19 cellular contexts compared by ENCODE assay signal in the genomic region with DNA sequence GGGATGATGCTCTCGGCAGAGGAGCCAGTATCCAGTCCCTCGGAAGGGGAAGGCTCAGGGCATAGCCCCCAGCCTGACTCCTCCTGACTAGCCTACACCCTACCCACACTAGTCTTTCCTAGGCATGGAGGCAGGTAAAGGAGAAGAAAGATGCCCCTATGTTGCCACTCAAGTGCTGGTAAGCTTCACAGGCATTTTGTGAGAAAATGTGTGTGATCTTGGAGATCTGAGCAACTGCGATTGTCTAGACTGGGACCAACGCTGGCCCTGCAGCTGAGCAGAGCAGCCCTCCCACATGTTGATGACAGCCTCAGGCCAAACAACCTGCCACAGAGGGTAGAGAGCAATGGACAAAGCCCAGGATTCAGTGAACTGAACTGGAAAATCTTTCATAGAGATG. TPM values are rescaled to one million over a fixed set of nuclear protein-coding genes. Genes with fewer than 3 reads are reported as not detected.
DNase-seq lines count a peak whose midpoint lies in the region; ATAC-seq and TF ChIP-seq lines count a peak whose summit lies in the region.
"Had no signal": no experiment of that assay in that cellular context is flagged by ENCODE, and none has a peak within 500 bp of the region (broad histone marks: within the 10 kb centered on the region; RNA-seq: fewer than 3 reads in every experiment).

No MANE protein-coding gene starts in this region.

- POLR2A ChIA-PET in PC-3 (lab: Charles Lee; ENCODE audit: unreplicated experiment): interaction anchor here (0.6 kb wide), 1 partner anchor 179 kb away, joined by 4 read pairs; no protein-coding TSS in a partner anchor

- no peaks in the 10 kb centered on the region for H3K79me2 ChIP-seq in PC-3 (ENCODE audit: low read length)
- no peaks in the 10 kb centered on the region for H3K79me2 ChIP-seq in trophoblast cell (ENCODE audit: control insufficient read depth, insufficient read depth, low read length, poor library complexity)

- peaks cover 9% of the 10 kb centered on the region for H3K27me3 Mint-ChIP-seq in endodermal cell (ENCODE audit: insufficient read depth)

- no peak overlapping the region for H3K14ac ChIP-seq in trophoblast cell (ENCODE audit: low read length)

- no peak overlapping the region for H2BK120ac ChIP-seq in trophoblast cell (ENCODE audit: insufficient read depth, low read length, poor library complexity)

- no peak overlapping the region for H3K23ac ChIP-seq in trophoblast cell (ENCODE audit: low read length)

- peak overlapping the region; percentile 64 for H3K27ac ChIP-seq in 22Rv1
- peak overlapping the region; percentile 1; the same call in 1 of the 2 replicates for H3K27ac ChIP-seq in PC-3 (ENCODE audit: low read length)
- H3K27ac ChIP-seq in endodermal cell (ENCODE audit: low read depth, low read length): no peak overlapping the region
- H3K27ac ChIP-seq in trophoblast cell (ENCODE audit: low read depth, low read length): no peak overlapping the region
- H3K27ac ChIP-seq: BLaER1 had no signal

- no peak overlapping the region for H2BK5ac ChIP-seq in trophoblast cell (ENCODE audit: low read depth, low read length, poor library complexity)

- H3K27me3 ChIP-seq in PC-3 (ENCODE audit: low read length) (no peaks in the 10 kb centered on the region), endodermal cell (ENCODE audit: control insufficient read depth, insufficient read depth, low read length, poor library complexity, severe bottlenecking) (no peaks in the 10 kb centered on the region), trophoblast cell (ENCODE audit: insufficient read depth, low read length) (no peaks in the 10 kb centered on the region)
- H3K27me3 ChIP-seq: BLaER1, Peyer's patch had no signal

- peaks cover 19% of the 10 kb centered on the region for H3K4me1 Mint-ChIP-seq in endodermal cell

- H3K27ac Mint-ChIP-seq in endodermal cell: no peak overlapping the region
- H3K27ac Mint-ChIP-seq: CD4-positive, alpha-beta T cell had no signal

- peak overlapping the region; percentile 48 for H4K91ac ChIP-seq in trophoblast cell (ENCODE audit: low read depth, low read length)

- H3K9me2 ChIP-seq in PC-3 (replicated peaks; ENCODE audit: low read length): no peaks in the 10 kb centered on the region
- H3K9me2 ChIP-seq: SK-N-SH had no signal

- H3K4me2 ChIP-seq in PC-3 (ENCODE audit: low read length): peak overlapping the region; percentile 15
- no peak overlapping the region for H3K4me2 ChIP-seq in trophoblast cell (ENCODE audit: low read length)
- H3K4me2 ChIP-seq: SK-N-SH had no signal

- no peak overlapping the region for H3K4me3 ChIP-seq in PC-3 (ENCODE audit: low read length)
- H3K4me3 ChIP-seq in endodermal cell (ENCODE audit: low read length): no peak overlapping the region
- H3K4me3 ChIP-seq in trophoblast cell (ENCODE audit: low read depth, low read length): no peak overlapping the region
- H3K4me3 ChIP-seq: BLaER1, Peyer's patch had no signal

- no peaks in the 10 kb centered on the region for H3K9me3 Mint-ChIP-seq in endodermal cell
- H3K9me3 Mint-ChIP-seq: CD4-positive, alpha-beta T cell had no signal

- H3K18ac ChIP-seq in trophoblast cell (ENCODE audit: low read length): no peak overlapping the region

- H3K9me3 ChIP-seq in PC-3 (ENCODE audit: low read length): no peaks in the 10 kb centered on the region
- H3K9me3 ChIP-seq in endodermal cell (ENCODE audit: control insufficient read depth, low read length): no peaks in the 10 kb centered on the region
- no peaks in the 10 kb centered on the region for H3K9me3 ChIP-seq in trophoblast cell (ENCODE audit: insufficient read depth, low read depth, low read length)
- H3K9me3 ChIP-seq: BLaER1, Peyer's patch, SK-N-SH had no signal

- peaks cover 12% of the 10 kb centered on the region for H3K79me1 ChIP-seq in trophoblast cell (ENCODE audit: low read length)

- H3F3A ChIP-seq in PC-3 (ENCODE audit: low read length, unreplicated experiment): no peaks in the 10 kb centered on the region

- ATAC-seq in PC-3 (no peak), HG03097 (IDR thresholded peaks at IDR 0.05; ENCODE audit: low FRiP score, unreplicated experiment) (no peak), esophagus mucosa (no peak)

- H4K8ac ChIP-seq in trophoblast cell (ENCODE audit: low read depth, low read length): no peak overlapping the region

- no TSS peak for BruUV-seq in PC-3 (replicated peaks; lab: Mats Ljungman, UMichigan)

- H3K9ac ChIP-seq in PC-3 (ENCODE audit: low read length) (no peak overlapping the region), endodermal cell (ENCODE audit: extremely low read depth, low read length, poor library complexity, severe bottlenecking) (no peak overlapping the region), trophoblast cell (ENCODE audit: low read length) (no peak overlapping the region)
- H3K9ac ChIP-seq: BLaER1, SK-N-SH had no signal

- no peak overlapping the region for H3K4me3 Mint-ChIP-seq in endodermal cell
- H3K4me3 Mint-ChIP-seq: CD4-positive, alpha-beta T cell had no signal

- 88 to 93% methylated on average over 3 to 4 of the region's 4 CpGs for WGBS in endodermal cell (ENCODE audit: insufficient coverage in 1 of 2, insufficient read length in 1 of 2), 2 experiments
- WGBS in trophoblast cell (ENCODE audit: extremely low coverage, insufficient coverage, insufficient read length): no CpG with 5 or more reads among the region's 4 CpGs

- H3K36me3 ChIP-seq in PC-3 (ENCODE audit: low read depth, low read length) (no peaks in the 10 kb centered on the region), endodermal cell (ENCODE audit: control insufficient read depth, insufficient read depth, low read length) (no peaks in the 10 kb centered on the region), trophoblast cell (ENCODE audit: control insufficient read depth in 1 of 2, insufficient read depth in 2 of 2, low read length in 2 of 2) (no peaks in the 10 kb centered on the region)
- H3K36me3 ChIP-seq: BLaER1, Peyer's patch had no signal

- peak overlapping the region; percentile 12 for H2BK12ac ChIP-seq in trophoblast cell (ENCODE audit: low read length)

- TF ChIP-seq CTCF in 22Rv1 (IDR thresholded peaks at IDR 0.05) (no peak), PC-3 (conservative IDR thresholded peaks at IDR 0.05; ENCODE audit: low read depth, low read length) (no peak), endodermal cell (conservative IDR thresholded peaks at IDR 0.05) (no peak)

- no peak for DNase-seq in PC-3
- peak; percentile 27 for DNase-seq in endodermal cell
- DNase-seq in trophoblast cell: peak; percentile 89 to 90
- DNase-seq in NCI-H146 (lab: John Stamatoyannopoulos, UW): no peak
- no peak for DNase-seq in pons (ENCODE audit: low spot score)
- DNase-seq: CD4-positive, alpha-beta T cell; KG1; NCI-H1048; NCI-H1694 treated with DMSO at 0.1 percent for 48 hours; NCI-H2081; NCI-H2227 treated with DMSO at 0.1 percent for 48 hours; NCI-H69; SK-N-SH had no signal

- no peak overlapping the region for H4K12ac ChIP-seq in trophoblast cell (ENCODE audit: low read depth, low read length)

- no peaks in the 10 kb centered on the region for H3K36me3 Mint-ChIP-seq in endodermal cell (ENCODE audit: low read depth)

- no peak overlapping the region for H3K4ac ChIP-seq in trophoblast cell (ENCODE audit: low read depth, low read length)

- peak overlapping the region; percentile 51 for H2AFZ ChIP-seq in PC-3 (ENCODE audit: low read length)
- H2AFZ ChIP-seq in trophoblast cell (ENCODE audit: insufficient read depth, low read length, poor library complexity): no peak overlapping the region

- H4K20me1 ChIP-seq in PC-3 (ENCODE audit: low read length): no peaks in the 10 kb centered on the region
- H4K20me1 ChIP-seq: BLaER1 had no signal

- CTCF ChIA-PET in PC-3 (lab: Charles Lee): interaction anchor here (0.6 to 1.1 kb wide), 3 partner anchors 9 to 644 kb away, joined by 3 to 4 read pairs (median 3); no protein-coding TSS in a partner anchor

- intact Hi-C loops in PC-3 (cut with micrococcal nuclease): no loop called here

- no peak overlapping the region for H2AK5ac ChIP-seq in trophoblast cell (ENCODE audit: low read length)

- H3K4me1 ChIP-seq in PC-3 (ENCODE audit: insufficient read depth, low read length) (peaks cover 39% of the 10 kb centered on the region), endodermal cell (ENCODE audit: control insufficient read depth, insufficient read depth, low read length) (peaks cover 6% of the 10 kb centered on the region), trophoblast cell (ENCODE audit: control insufficient read depth in 1 of 2, insufficient read depth in 2 of 2, low read length in 2 of 2) (peaks cover 21 to 28% of the 10 kb centered on the region in 2 experiments)

RNA-seq across cellular contexts. Expression of gene ATP12A, which starts 11.7 kb away (rescaled TPM):
- total RNA-seq in PC-3 (2014; rRNA removed) (0.11 TPM in 1 of 2 replicates, not detected in the other), endodermal cell (10 to 100 TPM in 1 of 2 donors, 1 to 10 TPM in 1; 4.9 to 10.5 TPM), esophagus mucosa (0.24 TPM)
- 1.1 TPM for polyA plus RNA-seq in endodermal cell (2013, experiment 1 of 2)
- polyA plus RNA-seq in endodermal cell (2013, experiment 2 of 2): 1.6 TPM
- polyA plus RNA-seq in trophoblast cell (2013): 3.2 and 4.4 TPM in 2 replicates
- total RNA-seq: Peyer's patch had no signal
- polyA plus RNA-seq: AG04450, SK-N-SH had no signal

Comparison
In these comparisons a context has a peak if more than half of its experiments do, and no peak if none do; other contexts are left out.
1. H3K27ac ChIP-seq: peak in 22Rv1 (single experiment) and PC-3 (single experiment); none in endodermal cell (single experiment) and trophoblast cell (single experiment).
2. DNase-seq: peak in endodermal cell (single experiment) and trophoblast cell (2 of 2); none in PC-3 (single experiment), NCI-H146 (single experiment) and pons (single experiment).